Comparison of ENCODE assay signal across 8 cellular contexts in the genomic region with DNA sequence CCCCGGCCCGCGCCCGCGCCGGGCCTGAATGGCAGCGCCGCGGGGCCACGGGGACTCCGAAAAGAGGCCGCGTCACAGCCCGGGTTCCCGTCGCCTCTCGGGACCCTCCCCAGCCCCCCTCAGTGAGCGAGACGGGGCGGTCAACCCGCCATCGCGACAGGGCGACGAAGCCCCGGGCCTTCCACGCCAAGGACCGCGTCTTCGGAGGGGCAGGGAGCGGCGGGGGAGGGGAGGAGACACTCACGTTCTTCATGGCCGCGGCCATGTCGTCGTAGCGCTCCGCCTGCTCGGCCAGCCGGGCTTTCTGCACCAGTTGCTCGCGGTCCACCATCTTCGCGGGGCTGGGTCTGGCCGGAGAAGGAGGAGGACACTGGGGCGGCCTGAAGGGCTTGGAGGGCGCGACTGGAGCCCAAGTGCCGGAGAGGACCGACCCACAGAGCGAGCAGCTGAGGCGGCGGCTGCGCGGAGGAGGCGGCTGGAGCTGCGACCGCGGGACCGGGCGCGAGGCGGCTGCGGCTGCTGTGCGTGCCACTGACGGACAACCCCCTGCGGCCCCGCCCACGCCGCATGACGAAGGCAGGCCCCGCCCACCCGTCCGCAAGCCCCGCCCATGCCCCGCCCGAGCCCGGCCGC. TPM values are rescaled to one million over a fixed set of nuclear protein-coding genes. Genes with fewer than 3 reads are reported as not detected.
DNase-seq lines count a peak whose midpoint lies in the region; ATAC-seq lines count a peak whose summit lies in the region.

YWHAG (minus strand) TSS at position 514 of the 633 bp plus-strand sequence; CDS start at position 331, 183 bp downstream.

- DNase-seq in AG08395 (ENCODE audit: low spot score) (peak; percentile 90), NCI-H2227 (lab: John Stamatoyannopoulos, UW; ENCODE audit: unreplicated experiment) (peak; percentile 93), left colon (peak; percentile 82 to 94)
- peak; percentile 85 for DNase-seq in activated CD4-positive, alpha-beta T cell treated with anti-CD3 and anti-CD28 coated beads for 1 hour
- peak; percentile 89 to 90 for DNase-seq in stimulated activated CD4-positive, alpha-beta T cell treated with anti-CD3 and anti-CD28 coated beads, Interleukin-2, amount 100 ng/mL, for 24 hours

- intact Hi-C loops in left colon (cut with DNase I, micrococcal nuclease): no loop called here

- ATAC-seq in GM18867 (IDR thresholded peaks at IDR 0.05; ENCODE audit: unreplicated experiment) (peak; percentile 69), HG03095 (IDR thresholded peaks at IDR 0.05; ENCODE audit: unreplicated experiment) (peak; percentile 59), left colon (peak; percentile 87)

- H3K27ac ChIP-seq in cingulate gyrus (ENCODE audit: low read depth, low read length): peak within 1 kb of the TSS; percentile 100

RNA-seq across cellular contexts. Expression of gene YWHAG, which starts in this region (rescaled TPM):
- 100 to 1,000 TPM in 1 of 2 donors, 10 to 100 TPM in 1; 83.3 to 106 TPM for total RNA-seq in left colon

Comparison
In these comparisons a context has a peak if more than half of its experiments do, and no peak if none do; other contexts are left out.
1. Peak in every context shown above with its lines: DNase-seq, ATAC-seq and H3K27ac ChIP-seq.